1 cellular context compared by ENCODE assay signal in the genomic region with DNA sequence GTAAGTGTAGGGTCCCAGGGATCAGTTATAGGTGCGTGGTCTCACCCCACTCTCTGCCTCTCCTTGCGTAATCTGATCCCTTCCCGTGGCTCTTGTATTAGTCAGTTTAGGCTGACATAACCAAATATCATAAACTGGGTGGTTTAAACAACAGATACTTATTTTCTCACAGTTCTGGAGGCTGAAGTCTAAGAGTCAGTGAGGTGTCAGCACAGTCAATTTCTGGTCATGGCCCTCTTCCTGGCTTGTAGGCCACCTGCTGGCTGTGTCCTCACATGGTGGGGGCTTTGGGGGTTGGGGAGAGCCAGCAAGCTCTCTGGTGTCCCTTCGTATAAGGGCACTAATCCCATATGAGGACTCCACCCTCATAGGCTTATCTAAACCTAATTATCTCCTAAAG.
TF ChIP-seq lines count a peak whose summit lies in the region.

No MANE protein-coding gene starts in this region.

TF ChIP-seq in K562, 482 proteins besides CTCF, POLR2A, EP300 and RAD21:
- TF ChIP-seq NBN (IDR thresholded peaks at IDR 0.05; ENCODE audit: low read depth): no peak
- TF ChIP-seq CBX5 (IDR thresholded peaks at IDR 0.05; ENCODE audit: borderline replicate concordance, low read depth): no peak
- TF ChIP-seq MYC (IDR thresholded peaks at IDR 0.05; ENCODE audit: low read depth, low read length): no peak
- no peak for TF ChIP-seq MYC (CRISPR knock-in tag; IDR thresholded peaks at IDR 0.05; ENCODE audit: borderline replicate concordance, low read depth)
- no peak for TF ChIP-seq TRIM28 (IDR thresholded peaks at IDR 0.05)
- TF ChIP-seq TAF15 (IDR thresholded peaks at IDR 0.05; ENCODE audit: low read depth, low read length): no peak
- TF ChIP-seq, protein P1, sequence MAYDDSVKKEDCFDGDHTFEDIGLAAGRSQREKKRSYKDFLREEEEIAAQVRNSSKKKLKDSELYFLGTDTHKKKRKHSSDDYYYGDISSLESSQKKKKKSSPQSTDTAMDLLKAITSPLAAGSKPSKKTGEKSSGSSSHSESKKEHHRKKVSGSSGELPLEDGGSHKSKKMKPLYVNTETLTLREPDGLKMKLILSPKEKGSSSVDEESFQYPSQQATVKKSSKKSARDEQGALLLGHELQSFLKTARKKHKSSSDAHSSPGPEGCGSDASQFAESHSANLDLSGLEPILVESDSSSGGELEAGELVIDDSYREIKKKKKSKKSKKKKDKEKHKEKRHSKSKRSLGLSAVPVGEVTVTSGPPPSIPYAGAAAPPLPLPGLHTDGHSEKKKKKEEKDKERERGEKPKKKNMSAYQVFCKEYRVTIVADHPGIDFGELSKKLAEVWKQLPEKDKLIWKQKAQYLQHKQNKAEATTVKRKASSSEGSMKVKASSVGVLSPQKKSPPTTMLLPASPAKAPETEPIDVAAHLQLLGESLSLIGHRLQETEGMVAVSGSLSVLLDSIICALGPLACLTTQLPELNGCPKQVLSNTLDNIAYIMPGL (CRISPR knock-in tag; IDR thresholded peaks at IDR 0.05): no peak
